In genomic region chr14:90780519-90780918, GRCh38 we compare ENCODE assay signal across 20 cellular contexts. TPM values are rescaled to one million over a fixed set of nuclear protein-coding genes. Genes with fewer than 3 reads are reported as not detected.
A peak's percentile ranks its signal among the peaks of the same experiment; 100 is the strongest.
DNase-seq lines count a peak whose midpoint lies in the region; ATAC-seq, FAIRE-seq and TF ChIP-seq lines count a peak whose summit lies in the region.
"Had no signal": no experiment of that assay in that cellular context is flagged by ENCODE, and none has a peak within 500 bp of the region (broad histone marks: within the 10 kb centered on the region; RNA-seq: fewer than 3 reads in every experiment).

No MANE protein-coding gene starts in this region.

- H3K4me3 ChIP-seq in endodermal cell (ENCODE audit: low read length) = no peak overlapping the region
- H3K4me3 ChIP-seq: A549, K562 had no signal

- H3K36me3 ChIP-seq in endodermal cell (ENCODE audit: control insufficient read depth, insufficient read depth, low read length) = peaks cover 6% of the 10 kb centered on the region

- H3K4me1 Mint-ChIP-seq in endodermal cell = no peaks in the 10 kb centered on the region

- peaks cover 23% of the 10 kb centered on the region for H3K36me3 Mint-ChIP-seq in endodermal cell (ENCODE audit: low read depth)

- no peaks in the 10 kb centered on the region for H3K27me3 ChIP-seq in endodermal cell (ENCODE audit: control insufficient read depth, insufficient read depth, low read length, poor library complexity, severe bottlenecking)
- H3K27me3 ChIP-seq: BE2C had no signal

- no peak for FAIRE-seq in HTR-8/SVneo (lab: Jason Lieb, UNC)
- FAIRE-seq: A549, K562, RCC 7860 had no signal

- no peaks in the 10 kb centered on the region for H3K9me3 Mint-ChIP-seq in endodermal cell
- H3K9me3 Mint-ChIP-seq: HFFc6 had no signal

- no peak overlapping the region for H3K9ac ChIP-seq in endodermal cell (ENCODE audit: extremely low read depth, low read length, poor library complexity, severe bottlenecking)

- DNase-seq in Right ventricle myocardium superior (no peak), left ventricle myocardium superior (no peak), endodermal cell (peak; percentile 29), mesenteric fat pad (ENCODE audit: low spot score) (peak; percentile 78), HTR-8/SVneo (ENCODE audit: insufficient read length, low spot score) (no peak)
- DNase-seq in activated effector memory CD4-positive, alpha-beta T cell treated with Interleukin-2 at 50 U/mL for 16 hours = no peak
- no peak for DNase-seq in stimulated activated CD4-positive, alpha-beta T cell treated with anti-CD3 and anti-CD28 coated beads, Interleukin-12 subunit alpha, Interleukin-12 subunit beta, amount 100 ng/mL, for 4 hours
- DNase-seq: BE2C, MM.1S, NCI-H1048, NCI-H1417 treated with DMSO at 0.1 percent for 48 hours, NCI-H187, NCI-H446, NCI-H526, OCI-M1 had no signal

- no peaks in the 10 kb centered on the region for H3K27me3 Mint-ChIP-seq in endodermal cell (ENCODE audit: insufficient read depth)

- TF ChIP-seq CTCF in endodermal cell (conservative IDR thresholded peaks at IDR 0.05) = no peak

- no peaks in the 10 kb centered on the region for H3K4me1 ChIP-seq in endodermal cell (ENCODE audit: control insufficient read depth, insufficient read depth, low read length)
- H3K4me1 ChIP-seq: A549 had no signal

- H3K4me3 Mint-ChIP-seq in endodermal cell = no peak overlapping the region
- H3K4me3 Mint-ChIP-seq: HFFc6 had no signal

- intact Hi-C loops in Right ventricle myocardium superior (cut with DNase I) = no loop called here
- intact Hi-C loops in left ventricle myocardium superior (cut with micrococcal nuclease) = no loop called here

- no peak overlapping the region for H3K27ac Mint-ChIP-seq in endodermal cell
- H3K27ac Mint-ChIP-seq: HFFc6 had no signal

- H3K27ac ChIP-seq in endodermal cell (ENCODE audit: low read depth, low read length) = no peak overlapping the region
- H3K27ac ChIP-seq: A549 had no signal

- H3K9me3 ChIP-seq in endodermal cell (ENCODE audit: control insufficient read depth, low read length) = no peaks in the 10 kb centered on the region
- H3K9me3 ChIP-seq: A549, BE2C had no signal

- ATAC-seq in Right ventricle myocardium superior (ENCODE audit: poor library complexity) (peak; percentile 22), left ventricle myocardium superior (no peak)
- ATAC-seq: A549, K562, Right ventricle myocardium inferior had no signal

- 96% methylated on average over 9 to 12 of the region's 12 CpGs for WGBS in endodermal cell (ENCODE audit: insufficient coverage in 1 of 2, insufficient read length in 1 of 2), 2 experiments

RNA-seq across cellular contexts. Expression of gene TTC7B, which starts 35.7 kb away (rescaled TPM):
- 60.3 TPM for total RNA-seq in Right ventricle myocardium superior
- total RNA-seq in left ventricle myocardium superior = 72.2 TPM
- total RNA-seq in endodermal cell = 10 to 100 TPM; 51.3 to 62.6 TPM
- 51.1 TPM for polyA plus RNA-seq in endodermal cell (2013, experiment 1 of 2)
- 50.8 TPM for polyA plus RNA-seq in endodermal cell (2013, experiment 2 of 2)
- total RNA-seq in mesenteric fat pad = 92.3 TPM

Comparison
In these comparisons a context has a peak if more than half of its experiments do, and no peak if none do; other contexts are left out.
1. DNase-seq: peak in endodermal cell (single experiment) and mesenteric fat pad (single experiment); none in Right ventricle myocardium superior (single experiment), left ventricle myocardium superior (single experiment), activated effector memory CD4-positive, alpha-beta T cell treated with Interleukin-2 at 50 U/mL for 16 hours (single experiment), HTR-8/SVneo (single experiment) and stimulated activated CD4-positive, alpha-beta T cell treated with anti-CD3 and anti-CD28 coated beads, Interleukin-12 subunit alpha, Interleukin-12 subunit beta, amount 100 ng/mL, for 4 hours (single experiment).